8 cellular contexts compared by ENCODE assay signal in genomic region chr14:35045798-35046047, GRCh38. TPM values are rescaled to one million over a fixed set of nuclear protein-coding genes. Genes with fewer than 3 reads are reported as not detected.
DNase-seq lines count a peak whose midpoint lies in the region; ATAC-seq and TF ChIP-seq lines count a peak whose summit lies in the region.

No MANE protein-coding gene starts in this region.

- no peak for TF ChIP-seq POLR2A in body of pancreas (IDR thresholded peaks at IDR 0.05)
- TF ChIP-seq POLR2A in vagina (IDR thresholded peaks at IDR 0.05) = peak in 1 of 2 donors; percentile 41

- ATAC-seq in left ventricle myocardium superior (no peak), body of pancreas (no peak), GM18868 (IDR thresholded peaks at IDR 0.05; ENCODE audit: unreplicated experiment) (no peak), GM19035 (IDR thresholded peaks at IDR 0.05; ENCODE audit: unreplicated experiment) (no peak), GM18909 (IDR thresholded peaks at IDR 0.05; ENCODE audit: poor library complexity, unreplicated experiment) (no peak)

- H2AK5ac ChIP-seq in mesendoderm (ENCODE audit: low read length) = no peak overlapping the region

- H3K18ac ChIP-seq in mesendoderm (ENCODE audit: low read length) = peak overlapping the region; percentile 54

- DNase-seq in right atrium auricular region (ENCODE audit: low spot score) (no peak), left ventricle myocardium superior (no peak), body of pancreas (no peak), mesendoderm (no peak), vagina (ENCODE audit: extremely low spot score in 2 of 2) (no peak)

- H3K4ac ChIP-seq in mesendoderm (ENCODE audit: low read depth, low read length) = peak overlapping the region; percentile 2

- H3K4me3 ChIP-seq in right atrium auricular region (peak overlapping the region; percentile 62 to 79), body of pancreas (peak overlapping the region; percentile 11 to 26), mesendoderm (ENCODE audit: low read length) (peak overlapping the region; percentile 49), vagina (peak overlapping the region; percentile 77 to 79)

- no peak overlapping the region for H4K5ac ChIP-seq in mesendoderm (ENCODE audit: low read length)

- H3K79me1 ChIP-seq in mesendoderm (ENCODE audit: low read length) = peaks cover 4% of the 10 kb centered on the region

- H2BK5ac ChIP-seq in mesendoderm (ENCODE audit: low read length) = no peak overlapping the region

- no peak overlapping the region for H3K23ac ChIP-seq in mesendoderm (ENCODE audit: low read length)

- peaks cover 8% of the 10 kb centered on the region for H3K79me2 ChIP-seq in mesendoderm (ENCODE audit: control insufficient read depth, insufficient read depth, low read length)

- H3K56ac ChIP-seq in mesendoderm (ENCODE audit: low read length) = peak overlapping the region; percentile 79

- H3K9ac ChIP-seq in mesendoderm (ENCODE audit: low read length) = peak overlapping the region; percentile 68

- H2BK120ac ChIP-seq in mesendoderm (ENCODE audit: low read depth, low read length) = no peak overlapping the region

- intact Hi-C loops in left ventricle myocardium superior (cut with micrococcal nuclease) = no loop called here
- intact Hi-C loops in body of pancreas (cut with DNase I) = no loop called here
- intact Hi-C loops in vagina (cut with DNase I) = loop anchor here (2.0 to 10.0 kb wide), 4 partner anchors 63 to 249 kb away; partner anchors contain the start of genes BAZ1A, PPP2R3C, PRORP and PSMA6

- H3K27me3 ChIP-seq in right atrium auricular region (no peaks in the 10 kb centered on the region), body of pancreas (no peaks in the 10 kb centered on the region), mesendoderm (ENCODE audit: insufficient read depth, low read length, poor library complexity) (no peaks in the 10 kb centered on the region), vagina (no peaks in the 10 kb centered on the region)

- H3K4me1 ChIP-seq in right atrium auricular region (peaks cover 0 to 39% of the 10 kb centered on the region in 2 donors), body of pancreas (peaks cover 22% of the 10 kb centered on the region), mesendoderm (ENCODE audit: control insufficient read depth, low read depth, low read length) (no peaks in the 10 kb centered on the region), vagina (peaks cover 27% of the 10 kb centered on the region)

- WGBS in body of pancreas, 2 donors = 0% methylated on average over 6 of the region's 6 CpGs
- whole genome bisulfite sequencing in mesendoderm (ENCODE audit: extremely low coverage, insufficient coverage, low lambda C conversion rate) = no CpG with 5 or more reads among the region's 6 CpGs

- H3K27ac ChIP-seq in right atrium auricular region (peak overlapping the region; percentile 96 to 98), body of pancreas (peak overlapping the region; percentile 91 to 96 (median 96)), mesendoderm (ENCODE audit: low read depth, low read length) (no peak overlapping the region), vagina (peak overlapping the region; percentile 88)

- peak overlapping the region; percentile 45 for H3K4me2 ChIP-seq in mesendoderm (ENCODE audit: low read length)

- H3K9me3 ChIP-seq in right atrium auricular region = no peaks in the 10 kb centered on the region
- H3K9me3 ChIP-seq in body of pancreas = no peaks in the 10 kb centered on the region
- H3K9me3 ChIP-seq in vagina = no peaks in the 10 kb centered on the region

- no peak overlapping the region for H4K8ac ChIP-seq in mesendoderm (ENCODE audit: low read depth, low read length)

- TF ChIP-seq CTCF in right atrium auricular region (IDR thresholded peaks at IDR 0.05) = no peak
- TF ChIP-seq CTCF in body of pancreas (IDR thresholded peaks at IDR 0.05) = no peak
- no peak for TF ChIP-seq CTCF in vagina (IDR thresholded peaks at IDR 0.05)

- no peaks in the 10 kb centered on the region for H3K36me3 ChIP-seq in right atrium auricular region
- no peaks in the 10 kb centered on the region for H3K36me3 ChIP-seq in body of pancreas (replicated peaks in 1 of 2; ENCODE audit: insufficient read depth in 1 of 2, low read depth in 2 of 2)
- H3K36me3 ChIP-seq in mesendoderm (ENCODE audit: control insufficient read depth, insufficient read depth, low read length) = no peaks in the 10 kb centered on the region
- no peaks in the 10 kb centered on the region for H3K36me3 ChIP-seq in vagina

- no peak overlapping the region for H2BK15ac ChIP-seq in mesendoderm (replicated peaks; ENCODE audit: low read depth)

RNA-seq across cellular contexts. Expression of gene FAM177A1, which starts 0.3 kb away (rescaled TPM):
- 10 to 100 TPM; 58.1 to 61.8 TPM for total RNA-seq in right atrium auricular region
- 51.3 TPM for total RNA-seq in left ventricle myocardium superior
- total RNA-seq in body of pancreas = 10 to 100 TPM; 11.5 to 22.3 TPM
- polyA plus RNA-seq in mesendoderm (2013, experiment 1 of 2) = 75.7 TPM
- polyA plus RNA-seq in mesendoderm (2013, experiment 2 of 2) = 74.3 TPM
- 41.3 TPM for total RNA-seq in vagina

Comparison
In these comparisons a context has a peak if more than half of its experiments do, and no peak if none do; other contexts are left out.
1. H3K4me3 ChIP-seq: peak in every context shown above with its lines; median percentile 78 in vagina; 70 in right atrium auricular region; 49 in mesendoderm; 18 in body of pancreas.